8 cellular contexts compared by ENCODE assay signal in the genomic region with DNA sequence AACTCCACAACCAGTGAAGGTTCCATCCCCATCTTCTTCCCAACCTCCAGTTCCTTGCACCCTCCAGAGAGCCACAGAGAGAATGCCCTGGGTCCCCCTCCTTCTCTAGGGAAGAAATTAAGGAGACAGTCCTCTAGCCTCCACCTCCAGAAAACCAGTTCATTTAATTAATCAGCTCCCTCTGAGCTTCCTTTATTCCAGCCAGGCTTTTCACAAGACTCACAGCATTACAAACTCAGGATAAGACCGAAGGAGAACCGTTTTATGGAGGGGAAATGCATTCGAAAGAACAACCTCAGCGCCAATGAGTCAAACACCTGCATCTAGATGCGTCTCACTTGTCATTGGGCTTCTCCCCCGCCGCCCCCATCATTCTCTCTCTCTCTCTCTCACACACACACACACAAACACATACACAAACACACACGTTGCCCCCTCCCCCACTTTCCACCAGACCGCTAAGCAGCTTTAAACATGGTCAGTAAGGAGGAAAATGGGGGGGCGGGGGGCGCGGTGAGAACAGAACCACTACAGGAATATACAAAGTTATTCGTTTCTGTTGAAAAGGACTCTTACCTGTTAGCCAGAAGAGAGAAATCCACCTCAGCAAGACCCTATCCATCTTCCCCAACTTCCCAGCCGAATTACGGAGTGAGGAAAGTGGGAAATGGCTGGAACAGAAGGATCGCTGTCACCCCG. TPM values are rescaled to one million over a fixed set of nuclear protein-coding genes. Genes with fewer than 3 reads are reported as not detected.
DNase-seq lines count a peak whose midpoint lies in the region; ATAC-seq lines count a peak whose summit lies in the region.

No MANE protein-coding gene starts in this region.

- no peak overlapping the region for H3K27ac ChIP-seq in mesenchymal stem cell (ENCODE audit: low read length, poor library complexity, severe bottlenecking)

- H2BK120ac ChIP-seq in mesenchymal stem cell (ENCODE audit: low read depth, low read length) = no peak overlapping the region

- H2BK15ac ChIP-seq in mesenchymal stem cell (ENCODE audit: low read depth, poor library complexity, severe bottlenecking) = no peak overlapping the region

- DNase-seq in NCI-H69 (lab: John Stamatoyannopoulos, UW) (peak; percentile 44), astrocyte of the hippocampus (ENCODE audit: low read depth, low spot score) (peak; percentile 53), mesenchymal stem cell (no peak), NCI-H446 (lab: John Stamatoyannopoulos, UW) (no peak)
- no peak for DNase-seq in stimulated activated naive B cell treated with anti-CD40 and anti-IgM and Interleukin-4, amounts not matched to agents 10 μg/mL and 1 μg/mL and 100 μg/mL, for 72 hours
- DNase-seq in NK-92 treated with Interleukin-12 subunit alpha and Interleukin-12 subunit beta, amount 100 ng/mL, for 24 hours (lab: John Stamatoyannopoulos, UW) = no peak

- H3K4me3 ChIP-seq in mesenchymal stem cell (ENCODE audit: insufficient read depth in 1 of 2, low read depth in 1 of 2, low read length in 2 of 2) = peak overlapping the region; percentile 68 to 76

- peaks cover 69 to 86% of the 10 kb centered on the region in 2 experiments for H3K27me3 ChIP-seq in mesenchymal stem cell (ENCODE audit: control insufficient read depth in 1 of 2, insufficient read depth in 1 of 2, low read length in 2 of 2)

- peak; percentile 3 for ATAC-seq in GM19023 (IDR thresholded peaks at IDR 0.05; ENCODE audit: unreplicated experiment)
- ATAC-seq in stimulated activated naive B cell treated with anti-CD40 and anti-IgM and Interleukin-4, amounts not matched to agents 10 μg/mL and 1 μg/mL and 100 μg/mL, for 72 hours (replicated peaks) = peak in 1 of 2 donors; percentile 26
- ATAC-seq in GM18517 (IDR thresholded peaks at IDR 0.05; ENCODE audit: unreplicated experiment) = no peak

- peaks cover 7% of the 10 kb centered on the region for H3K4me1 ChIP-seq in mesenchymal stem cell (ENCODE audit: control insufficient read depth, insufficient read depth, low read depth, low read length)

- no peak overlapping the region for H3K4ac ChIP-seq in mesenchymal stem cell (ENCODE audit: low read depth in 1 of 2, low read length in 2 of 2)

- H3K9me3 ChIP-seq in mesenchymal stem cell (ENCODE audit: control insufficient read depth, low read length) = no peaks in the 10 kb centered on the region

- no peaks in the 10 kb centered on the region for H3K36me3 ChIP-seq in mesenchymal stem cell (ENCODE audit: control insufficient read depth in 1 of 2, insufficient read depth in 2 of 2, low read depth in 1 of 2, low read length in 2 of 2)

- H3K9ac ChIP-seq in mesenchymal stem cell (ENCODE audit: low read length) = no peak overlapping the region

- H3K18ac ChIP-seq in mesenchymal stem cell (ENCODE audit: low read depth in 1 of 2, low read length in 2 of 2) = no peak overlapping the region

- H4K91ac ChIP-seq in mesenchymal stem cell (ENCODE audit: low read length) = no peak overlapping the region

- no peaks in the 10 kb centered on the region for H3K79me1 ChIP-seq in mesenchymal stem cell (replicated peaks; ENCODE audit: low read length, poor library complexity, severe bottlenecking)

- H3K14ac ChIP-seq in mesenchymal stem cell (ENCODE audit: low read length in 2 of 2) = no peak overlapping the region

- H3K27ac Mint-ChIP-seq in stimulated activated naive B cell treated with anti-CD40 and anti-IgM and Interleukin-4, amounts not matched to agents 10 μg/mL and 1 μg/mL and 100 μg/mL, for 72 hours = peak overlapping the region; percentile 67

- no peak overlapping the region for H2BK5ac ChIP-seq in mesenchymal stem cell (ENCODE audit: low read depth, low read length, poor library complexity, severe bottlenecking)

- H3K36me3 Mint-ChIP-seq in stimulated activated naive B cell treated with anti-CD40 and anti-IgM and Interleukin-4, amounts not matched to agents 10 μg/mL and 1 μg/mL and 100 μg/mL, for 72 hours = no peaks in the 10 kb centered on the region

- WGBS in mesenchymal stem cell = 9% methylated on average over 9 of the region's 17 CpGs

- H3K4me3 Mint-ChIP-seq in stimulated activated naive B cell treated with anti-CD40 and anti-IgM and Interleukin-4, amounts not matched to agents 10 μg/mL and 1 μg/mL and 100 μg/mL, for 72 hours = peak overlapping the region; percentile 83 to 87

- no peak overlapping the region for H2AK5ac ChIP-seq in mesenchymal stem cell (ENCODE audit: low read length, severe bottlenecking)

- no peak overlapping the region for H4K8ac ChIP-seq in mesenchymal stem cell (ENCODE audit: low read length)

- peak overlapping the region; percentile 15 for H2AFZ ChIP-seq in mesenchymal stem cell (ENCODE audit: low read depth, low read length)

- peak overlapping the region; percentile 98 for H3K4me2 ChIP-seq in mesenchymal stem cell (ENCODE audit: low read length, poor library complexity, severe bottlenecking)

- no peak overlapping the region for H2BK12ac ChIP-seq in mesenchymal stem cell (ENCODE audit: low read length in 2 of 2)

- H3K9me3 Mint-ChIP-seq in stimulated activated naive B cell treated with anti-CD40 and anti-IgM and Interleukin-4, amounts not matched to agents 10 μg/mL and 1 μg/mL and 100 μg/mL, for 72 hours = no peaks in the 10 kb centered on the region

- peaks cover 18 to 33% of the 10 kb centered on the region in 2 donors for H3K4me1 Mint-ChIP-seq in stimulated activated naive B cell treated with anti-CD40 and anti-IgM and Interleukin-4, amounts not matched to agents 10 μg/mL and 1 μg/mL and 100 μg/mL, for 72 hours

- peaks cover 51 to 54% of the 10 kb centered on the region in 2 donors for H3K27me3 Mint-ChIP-seq in stimulated activated naive B cell treated with anti-CD40 and anti-IgM and Interleukin-4, amounts not matched to agents 10 μg/mL and 1 μg/mL and 100 μg/mL, for 72 hours

- H3K23ac ChIP-seq in mesenchymal stem cell (ENCODE audit: low read length in 2 of 2) = no peak overlapping the region

RNA-seq across cellular contexts. Expression of a gene that starts 0.5 kb away (rescaled TPM):
- polyA plus RNA-seq in mesenchymal stem cell (2013, experiment 1 of 2) = 0.11 TPM
- 0.04 TPM for polyA plus RNA-seq in mesenchymal stem cell (2013, experiment 2 of 2)

RNA-seq across cellular contexts. Expression of a gene that starts 14.3 kb away (rescaled TPM):
- not detected for polyA plus RNA-seq in mesenchymal stem cell (2013, experiment 1 of 2)
- polyA plus RNA-seq in mesenchymal stem cell (2013, experiment 2 of 2) = not detected

Comparison
In these comparisons a context has a peak if more than half of its experiments do, and no peak if none do; other contexts are left out.
1. DNase-seq: peak in NCI-H69 (single experiment) and astrocyte of the hippocampus (single experiment); none in mesenchymal stem cell (single experiment), stimulated activated naive B cell treated with anti-CD40 and anti-IgM and Interleukin-4, amounts not matched to agents 10 μg/mL and 1 μg/mL and 100 μg/mL, for 72 hours (single experiment), NK-92 treated with Interleukin-12 subunit alpha and Interleukin-12 subunit beta, amount 100 ng/mL, for 24 hours (single experiment) and NCI-H446 (0 of 2).